Comparison of ENCODE assay signal across 1 cellular context in genomic region chr7:65927489-65928448, GRCh38.
TF ChIP-seq lines count a peak whose summit lies in the region.

No MANE protein-coding gene starts in this region.

TF ChIP-seq in K562, 482 proteins besides CTCF, POLR2A, EP300 and RAD21 (continued from another document and continues in another):
- TF ChIP-seq, protein P1, sequence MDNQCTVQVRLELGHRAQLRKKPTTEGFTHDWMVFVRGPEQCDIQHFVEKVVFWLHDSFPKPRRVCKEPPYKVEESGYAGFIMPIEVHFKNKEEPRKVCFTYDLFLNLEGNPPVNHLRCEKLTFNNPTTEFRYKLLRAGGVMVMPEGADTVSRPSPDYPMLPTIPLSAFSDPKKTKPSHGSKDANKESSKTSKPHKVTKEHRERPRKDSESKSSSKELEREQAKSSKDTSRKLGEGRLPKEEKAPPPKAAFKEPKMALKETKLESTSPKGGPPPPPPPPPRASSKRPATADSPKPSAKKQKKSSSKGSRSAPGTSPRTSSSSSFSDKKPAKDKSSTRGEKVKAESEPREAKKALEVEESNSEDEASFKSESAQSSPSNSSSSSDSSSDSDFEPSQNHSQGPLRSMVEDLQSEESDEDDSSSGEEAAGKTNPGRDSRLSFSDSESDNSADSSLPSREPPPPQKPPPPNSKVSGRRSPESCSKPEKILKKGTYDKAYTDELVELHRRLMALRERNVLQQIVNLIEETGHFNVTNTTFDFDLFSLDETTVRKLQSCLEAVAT (IDR thresholded peaks at IDR 0.05), result 0 out of 4 replicates have a peak, but pooled peaks of 1 of the 2 experiments have one; percentile 22
- TF ChIP-seq, protein P2, sequence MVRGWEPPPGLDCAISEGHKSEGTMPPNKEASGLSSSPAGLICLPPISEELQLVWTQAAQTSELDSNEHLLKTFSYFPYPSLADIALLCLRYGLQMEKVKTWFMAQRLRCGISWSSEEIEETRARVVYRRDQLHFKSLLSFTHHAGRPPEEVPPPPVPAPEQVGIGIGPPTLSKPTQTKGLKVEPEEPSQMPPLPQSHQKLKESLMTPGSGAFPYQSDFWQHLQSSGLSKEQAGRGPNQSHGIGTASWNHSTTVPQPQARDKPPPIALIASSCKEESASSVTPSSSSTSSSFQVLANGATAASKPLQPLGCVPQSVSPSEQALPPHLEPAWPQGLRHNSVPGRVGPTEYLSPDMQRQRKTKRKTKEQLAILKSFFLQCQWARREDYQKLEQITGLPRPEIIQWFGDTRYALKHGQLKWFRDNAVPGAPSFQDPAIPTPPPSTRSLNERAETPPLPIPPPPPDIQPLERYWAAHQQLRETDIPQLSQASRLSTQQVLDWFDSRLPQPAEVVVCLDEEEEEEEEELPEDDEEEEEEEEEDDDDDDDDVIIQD (CRISPR knock-in tag; IDR thresholded peaks at IDR 0.05), result no peak
- TF ChIP-seq ZNF707 (CRISPR knock-in tag; conservative IDR thresholded peaks at IDR 0.05) (no peak), RBBP5 (IDR thresholded peaks at IDR 0.05; ENCODE audit: borderline replicate concordance, insufficient read depth, low read length, poor library complexity, severe bottlenecking) (no peak), KLF16 (IDR thresholded peaks at IDR 0.05) (peak; percentile 50; the same call in 1 of the 2 replicates), ZNF217 (CRISPR knock-in tag; IDR thresholded peaks at IDR 0.05) (no peak), ZNF561 (CRISPR knock-in tag; conservative IDR thresholded peaks at IDR 0.05) (no peak), RFX5 (IDR thresholded peaks at IDR 0.05; ENCODE audit: low read depth, low read length) (no peak), SP2 (IDR thresholded peaks at IDR 0.05; ENCODE audit: extremely low read depth, low read depth, low read length, poor library complexity, severe bottlenecking) (peak; percentile 34), MYNN (IDR thresholded peaks at IDR 0.05) (peak; percentile 14; the same call in 1 of the 2 replicates), MYNN (CRISPR knock-in tag; IDR thresholded peaks at IDR 0.05) (no peak), LEF1 (IDR thresholded peaks at IDR 0.05) (peak; percentile 11; the same call in 1 of the 2 replicates), TOE1 (IDR thresholded peaks at IDR 0.05; ENCODE audit: borderline replicate concordance) (peak; percentile 42; the same call in 1 of the 2 replicates), TOE1 (CRISPR knock-in tag; IDR thresholded peaks at IDR 0.05; ENCODE audit: borderline replicate concordance, low read depth) (no peak), RCOR1 (IDR thresholded peaks at IDR 0.05; ENCODE audit: borderline replicate concordance in 1 of 2, low read depth in 2 of 2, low read length in 2 of 2) (no peak), TBL1XR1 (IDR thresholded peaks at IDR 0.05; ENCODE audit: low read length in 2 of 2) (peak in 1 of 2 experiments; percentile 81; a peak in 2 of 4 replicates), NEUROD1 (IDR thresholded peaks at IDR 0.05; ENCODE audit: borderline replicate concordance, low read depth, low read length, partially characterized antibody) (no peak), SP1 (CRISPR knock-in tag; IDR thresholded peaks at IDR 0.05) (no peak), ZNF184 (CRISPR knock-in tag; IDR thresholded peaks at IDR 0.05) (no peak), CREB1 (IDR thresholded peaks at IDR 0.05) (peak; percentile 37), CREB1 (CRISPR knock-in tag; IDR thresholded peaks at IDR 0.05) (peak; percentile 32; the same call in 1 of the 2 replicates), RFX7 (CRISPR knock-in tag; IDR thresholded peaks at IDR 0.05) (no peak), POLR2G (IDR thresholded peaks at IDR 0.05; ENCODE audit: low read depth, low read length) (0 out of 2 replicates have a peak, but pooled peaks have one; percentile 18), BRF1 (IDR thresholded peaks at IDR 0.05; ENCODE audit: borderline replicate concordance, extremely low read depth, insufficient read length) (no peak), PML (IDR thresholded peaks at IDR 0.05; ENCODE audit: low read length) (peak; percentile 64; the same call in 1 of the 2 replicates), CCNT2 (IDR thresholded peaks at IDR 0.05; ENCODE audit: borderline replicate concordance, extremely low read depth, insufficient read length, low read depth, low read length) (peak; percentile 51), NFIC (IDR thresholded peaks at IDR 0.05) (peak; percentile 53), EHMT2 (IDR thresholded peaks at IDR 0.05) (0 out of 2 replicates have a peak, but pooled peaks have one; percentile 32), ZNF165 (CRISPR knock-in tag; IDR thresholded peaks at IDR 0.05; ENCODE audit: borderline replicate concordance) (no peak), BCLAF1 (IDR thresholded peaks at IDR 0.05; ENCODE audit: borderline replicate concordance in 1 of 2, control insufficient read depth in 1 of 2, low read depth in 2 of 2, low read length in 1 of 2) (0 out of 4 replicates have a peak, but pooled peaks of 1 of the 2 experiments have one; percentile 40), TGIF2 (CRISPR knock-in tag; IDR thresholded peaks at IDR 0.05) (no peak), L3MBTL2 (IDR thresholded peaks at IDR 0.05) (peak; percentile 51; the same call in 1 of the 2 replicates), SLC30A9 (CRISPR knock-in tag; IDR thresholded peaks at IDR 0.05) (no peak), PTTG1 (tag; IDR thresholded peaks at IDR 0.05; ENCODE audit: low read depth) (no peak), ZNF445 (CRISPR knock-in tag; IDR thresholded peaks at IDR 0.05; ENCODE audit: low read depth) (no peak), RBM25 (IDR thresholded peaks at IDR 0.05; ENCODE audit: low read depth, low read length, severe bottlenecking) (peak; percentile 92), RUNX1 (IDR thresholded peaks at IDR 0.05; ENCODE audit: low read depth) (no peak), MTF1 (CRISPR knock-in tag; IDR thresholded peaks at IDR 0.05; ENCODE audit: borderline replicate concordance) (no peak), MNT (conservative IDR thresholded peaks at IDR 0.05) (peak; percentile 93 to 97)
- TF ChIP-seq, protein P3, sequence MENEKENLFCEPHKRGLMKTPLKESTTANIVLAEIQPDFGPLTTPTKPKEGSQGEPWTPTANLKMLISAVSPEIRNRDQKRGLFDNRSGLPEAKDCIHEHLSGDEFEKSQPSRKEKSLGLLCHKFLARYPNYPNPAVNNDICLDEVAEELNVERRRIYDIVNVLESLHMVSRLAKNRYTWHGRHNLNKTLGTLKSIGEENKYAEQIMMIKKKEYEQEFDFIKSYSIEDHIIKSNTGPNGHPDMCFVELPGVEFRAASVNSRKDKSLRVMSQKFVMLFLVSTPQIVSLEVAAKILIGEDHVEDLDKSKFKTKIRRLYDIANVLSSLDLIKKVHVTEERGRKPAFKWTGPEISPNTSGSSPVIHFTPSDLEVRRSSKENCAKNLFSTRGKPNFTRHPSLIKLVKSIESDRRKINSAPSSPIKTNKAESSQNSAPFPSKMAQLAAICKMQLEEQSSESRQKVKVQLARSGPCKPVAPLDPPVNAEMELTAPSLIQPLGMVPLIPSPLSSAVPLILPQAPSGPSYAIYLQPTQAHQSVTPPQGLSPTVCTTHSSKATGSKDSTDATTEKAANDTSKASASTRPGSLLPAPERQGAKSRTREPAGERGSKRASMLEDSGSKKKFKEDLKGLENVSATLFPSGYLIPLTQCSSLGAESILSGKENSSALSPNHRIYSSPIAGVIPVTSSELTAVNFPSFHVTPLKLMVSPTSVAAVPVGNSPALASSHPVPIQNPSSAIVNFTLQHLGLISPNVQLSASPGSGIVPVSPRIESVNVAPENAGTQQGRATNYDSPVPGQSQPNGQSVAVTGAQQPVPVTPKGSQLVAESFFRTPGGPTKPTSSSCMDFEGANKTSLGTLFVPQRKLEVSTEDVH (IDR thresholded peaks at IDR 0.05; ENCODE audit: low read depth, partially characterized antibody), result no peak
- TF ChIP-seq, protein P4, sequence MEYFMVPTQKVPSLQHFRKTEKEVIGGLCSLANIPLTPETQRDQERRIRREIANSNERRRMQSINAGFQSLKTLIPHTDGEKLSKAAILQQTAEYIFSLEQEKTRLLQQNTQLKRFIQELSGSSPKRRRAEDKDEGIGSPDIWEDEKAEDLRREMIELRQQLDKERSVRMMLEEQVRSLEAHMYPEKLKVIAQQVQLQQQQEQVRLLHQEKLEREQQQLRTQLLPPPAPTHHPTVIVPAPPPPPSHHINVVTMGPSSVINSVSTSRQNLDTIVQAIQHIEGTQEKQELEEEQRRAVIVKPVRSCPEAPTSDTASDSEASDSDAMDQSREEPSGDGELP (CRISPR knock-in tag; IDR thresholded peaks at IDR 0.05; ENCODE audit: borderline replicate concordance), result no peak; the same call in 1 of the 2 replicates
- TF ChIP-seq, protein P5, sequence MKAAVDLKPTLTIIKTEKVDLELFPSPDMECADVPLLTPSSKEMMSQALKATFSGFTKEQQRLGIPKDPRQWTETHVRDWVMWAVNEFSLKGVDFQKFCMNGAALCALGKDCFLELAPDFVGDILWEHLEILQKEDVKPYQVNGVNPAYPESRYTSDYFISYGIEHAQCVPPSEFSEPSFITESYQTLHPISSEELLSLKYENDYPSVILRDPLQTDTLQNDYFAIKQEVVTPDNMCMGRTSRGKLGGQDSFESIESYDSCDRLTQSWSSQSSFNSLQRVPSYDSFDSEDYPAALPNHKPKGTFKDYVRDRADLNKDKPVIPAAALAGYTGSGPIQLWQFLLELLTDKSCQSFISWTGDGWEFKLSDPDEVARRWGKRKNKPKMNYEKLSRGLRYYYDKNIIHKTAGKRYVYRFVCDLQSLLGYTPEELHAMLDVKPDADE (conservative IDR thresholded peaks at IDR 0.05; ENCODE audit: control insufficient read depth, low read depth, low read length), result no peak
- TF ChIP-seq, protein P6, sequence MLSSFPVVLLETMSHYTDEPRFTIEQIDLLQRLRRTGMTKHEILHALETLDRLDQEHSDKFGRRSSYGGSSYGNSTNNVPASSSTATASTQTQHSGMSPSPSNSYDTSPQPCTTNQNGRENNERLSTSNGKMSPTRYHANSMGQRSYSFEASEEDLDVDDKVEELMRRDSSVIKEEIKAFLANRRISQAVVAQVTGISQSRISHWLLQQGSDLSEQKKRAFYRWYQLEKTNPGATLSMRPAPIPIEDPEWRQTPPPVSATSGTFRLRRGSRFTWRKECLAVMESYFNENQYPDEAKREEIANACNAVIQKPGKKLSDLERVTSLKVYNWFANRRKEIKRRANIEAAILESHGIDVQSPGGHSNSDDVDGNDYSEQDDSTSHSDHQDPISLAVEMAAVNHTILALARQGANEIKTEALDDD (IDR thresholded peaks at IDR 0.05), result peak; percentile 81
- TF ChIP-seq, protein P7, sequence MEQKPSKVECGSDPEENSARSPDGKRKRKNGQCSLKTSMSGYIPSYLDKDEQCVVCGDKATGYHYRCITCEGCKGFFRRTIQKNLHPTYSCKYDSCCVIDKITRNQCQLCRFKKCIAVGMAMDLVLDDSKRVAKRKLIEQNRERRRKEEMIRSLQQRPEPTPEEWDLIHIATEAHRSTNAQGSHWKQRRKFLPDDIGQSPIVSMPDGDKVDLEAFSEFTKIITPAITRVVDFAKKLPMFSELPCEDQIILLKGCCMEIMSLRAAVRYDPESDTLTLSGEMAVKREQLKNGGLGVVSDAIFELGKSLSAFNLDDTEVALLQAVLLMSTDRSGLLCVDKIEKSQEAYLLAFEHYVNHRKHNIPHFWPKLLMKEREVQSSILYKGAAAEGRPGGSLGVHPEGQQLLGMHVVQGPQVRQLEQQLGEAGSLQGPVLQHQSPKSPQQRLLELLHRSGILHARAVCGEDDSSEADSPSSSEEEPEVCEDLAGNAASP (IDR thresholded peaks at IDR 0.05), result no peak
- TF ChIP-seq, protein P8, sequence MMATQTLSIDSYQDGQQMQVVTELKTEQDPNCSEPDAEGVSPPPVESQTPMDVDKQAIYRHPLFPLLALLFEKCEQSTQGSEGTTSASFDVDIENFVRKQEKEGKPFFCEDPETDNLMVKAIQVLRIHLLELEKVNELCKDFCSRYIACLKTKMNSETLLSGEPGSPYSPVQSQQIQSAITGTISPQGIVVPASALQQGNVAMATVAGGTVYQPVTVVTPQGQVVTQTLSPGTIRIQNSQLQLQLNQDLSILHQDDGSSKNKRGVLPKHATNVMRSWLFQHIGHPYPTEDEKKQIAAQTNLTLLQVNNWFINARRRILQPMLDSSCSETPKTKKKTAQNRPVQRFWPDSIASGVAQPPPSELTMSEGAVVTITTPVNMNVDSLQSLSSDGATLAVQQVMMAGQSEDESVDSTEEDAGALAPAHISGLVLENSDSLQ (IDR thresholded peaks at IDR 0.05), result peak; percentile 98
